Comparison of ENCODE assay signal across 14 cellular contexts in the genomic region with DNA sequence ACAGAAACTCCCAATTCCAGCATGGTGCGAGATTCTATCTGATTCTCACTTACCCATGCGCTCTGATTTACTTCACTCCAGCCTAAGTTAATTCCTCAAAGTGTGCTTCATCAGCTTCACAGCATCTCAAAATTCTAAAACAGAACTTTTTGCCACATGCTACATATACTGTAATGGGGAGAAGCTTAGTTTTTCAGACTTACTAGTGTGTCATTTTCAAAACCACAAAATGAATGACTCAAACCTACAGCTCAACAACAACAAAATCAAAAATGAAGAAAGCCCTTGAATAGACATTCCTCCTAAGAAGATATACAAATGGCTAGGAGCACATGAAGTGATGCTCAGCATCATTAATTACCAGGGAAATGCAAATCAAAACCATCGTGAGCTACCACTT. TPM values are rescaled to one million over a fixed set of nuclear protein-coding genes. Genes with fewer than 3 reads are reported as not detected.
DNase-seq lines count a peak whose midpoint lies in the region; ATAC-seq and TF ChIP-seq lines count a peak whose summit lies in the region.
"Had no signal": no experiment of that assay in that cellular context is flagged by ENCODE, and none has a peak within 500 bp of the region (broad histone marks: within the 10 kb centered on the region; RNA-seq: fewer than 3 reads in every experiment).

No MANE protein-coding gene starts in this region.

- H3K4me1 ChIP-seq in foreskin keratinocyte, result peaks cover 14% of the 10 kb centered on the region

- ATAC-seq in activated T-cell treated with anti-CD3 and anti-CD28 coated beads, Interleukin-2, amount 50 U/mL, for 72 hours (replicated peaks in 1 of 2), result peak; percentile 96
- peak; percentile 80 for ATAC-seq in foreskin keratinocyte
- ATAC-seq in HG03565 (IDR thresholded peaks at IDR 0.05; ENCODE audit: unreplicated experiment), result no peak
- ATAC-seq: right lobe of liver had no signal

- intact Hi-C loops in posterior cingulate gyrus (cut with DNase I), result no loop called here

- H3K9me3 Mint-ChIP-seq in HFFc6, result no peaks in the 10 kb centered on the region
- no peaks in the 10 kb centered on the region for H3K9me3 Mint-ChIP-seq in activated T-cell treated with anti-CD3 and anti-CD28 coated beads, Interleukin-2, amount 50 U/mL, for 72 hours

- peak; percentile 51 for DNase-seq in AG08395 (ENCODE audit: low spot score)
- DNase-seq in HFFc6, result peak; percentile 65
- DNase-seq in activated T-cell treated with anti-CD3 and anti-CD28 coated beads, Interleukin-2, amount 50 U/mL, for 72 hours, result no peak
- peak in 1 of 2 donors; percentile 40 for DNase-seq in foreskin keratinocyte
- no peak for DNase-seq in posterior cingulate gyrus
- no peak for DNase-seq in NOMO-1 (lab: John Stamatoyannopoulos, UW; ENCODE audit: unreplicated experiment in 2 of 2)
- DNase-seq in iPS-NIHi7 (ENCODE audit: extremely low spot score), result no peak
- DNase-seq: dermis blood vessel endothelial cell; NCI-H146; NK-92 treated with Interleukin-12 subunit alpha and Interleukin-12 subunit beta, amount 100 ng/mL, for 24 hours; right lobe of liver had no signal

- H3K27ac Mint-ChIP-seq in HFFc6, result peak overlapping the region; percentile 55
- H3K27ac Mint-ChIP-seq in activated T-cell treated with anti-CD3 and anti-CD28 coated beads, Interleukin-2, amount 50 U/mL, for 72 hours, result peak overlapping the region; percentile 7

- H3K36me3 Mint-ChIP-seq in HFFc6 (ENCODE audit: low read depth), result peaks cover 11% of the 10 kb centered on the region; the same call in 1 of the 2 replicates
- peaks cover 0 to 5% of the 10 kb centered on the region in 2 donors for H3K36me3 Mint-ChIP-seq in activated T-cell treated with anti-CD3 and anti-CD28 coated beads, Interleukin-2, amount 50 U/mL, for 72 hours (ENCODE audit: insufficient read depth in 2 of 2)

- no peaks in the 10 kb centered on the region for H3K27me3 Mint-ChIP-seq in HFFc6 (ENCODE audit: insufficient read depth)
- H3K27me3 Mint-ChIP-seq in activated T-cell treated with anti-CD3 and anti-CD28 coated beads, Interleukin-2, amount 50 U/mL, for 72 hours (ENCODE audit: low read depth), result no peaks in the 10 kb centered on the region

- H3K4me3 Mint-ChIP-seq in HFFc6, result no peak overlapping the region
- peak overlapping the region; percentile 63 to 73 for H3K4me3 Mint-ChIP-seq in activated T-cell treated with anti-CD3 and anti-CD28 coated beads, Interleukin-2, amount 50 U/mL, for 72 hours
- H3K4me3 Mint-ChIP-seq: CD14-positive monocyte had no signal

- TF ChIP-seq CTCF in HFFc6 (IDR thresholded peaks at IDR 0.05) (no peak), foreskin keratinocyte (conservative IDR thresholded peaks at IDR 0.05) (no peak)

- no peaks in the 10 kb centered on the region for H3K27me3 ChIP-seq in foreskin keratinocyte
- H3K27me3 ChIP-seq: hepatocyte, right lobe of liver had no signal

- no peak overlapping the region for H3K27ac ChIP-seq in foreskin keratinocyte
- H3K27ac ChIP-seq: hepatocyte, right lobe of liver had no signal

- peaks cover 50% of the 10 kb centered on the region for H3K4me1 Mint-ChIP-seq in HFFc6 (ENCODE audit: low read depth)
- peaks cover 65% of the 10 kb centered on the region for H3K4me1 Mint-ChIP-seq in activated T-cell treated with anti-CD3 and anti-CD28 coated beads, Interleukin-2, amount 50 U/mL, for 72 hours (ENCODE audit: low read depth)

RNA-seq across cellular contexts. Expression of a gene that starts 14.9 kb away (rescaled TPM):
- total RNA-seq in HFFc6 (2021; fragmentation: NEBNext Ultra II Directional; extraction: Animal tissue kit (Norgen Biotek cat#: 25700)), result 10 to 100 TPM; 13.4 to 24.0 (median 19.7) TPM
- 10 to 100 TPM; 70.3 TPM for total RNA-seq in activated T-cell treated with anti-CD3 and anti-CD28 coated beads, Interleukin-2, amount 50 U/mL, for 72 hours
- 16.5 and 18.4 TPM in 2 replicates for total RNA-seq in foreskin keratinocyte
- polyA plus RNA-seq in foreskin keratinocyte, result 10.7 and 11.9 TPM in 2 replicates

Comparison
In these comparisons a context has a peak if more than half of its experiments do, and no peak if none do; other contexts are left out.
1. DNase-seq: peak in AG08395 (single experiment) and HFFc6 (single experiment); none in activated T-cell treated with anti-CD3 and anti-CD28 coated beads, Interleukin-2, amount 50 U/mL, for 72 hours (0 of 2), posterior cingulate gyrus (0 of 10), NOMO-1 (0 of 2) and iPS-NIHi7 (single experiment).